ENCODE assay signal across 1 cellular context in the genomic region with DNA sequence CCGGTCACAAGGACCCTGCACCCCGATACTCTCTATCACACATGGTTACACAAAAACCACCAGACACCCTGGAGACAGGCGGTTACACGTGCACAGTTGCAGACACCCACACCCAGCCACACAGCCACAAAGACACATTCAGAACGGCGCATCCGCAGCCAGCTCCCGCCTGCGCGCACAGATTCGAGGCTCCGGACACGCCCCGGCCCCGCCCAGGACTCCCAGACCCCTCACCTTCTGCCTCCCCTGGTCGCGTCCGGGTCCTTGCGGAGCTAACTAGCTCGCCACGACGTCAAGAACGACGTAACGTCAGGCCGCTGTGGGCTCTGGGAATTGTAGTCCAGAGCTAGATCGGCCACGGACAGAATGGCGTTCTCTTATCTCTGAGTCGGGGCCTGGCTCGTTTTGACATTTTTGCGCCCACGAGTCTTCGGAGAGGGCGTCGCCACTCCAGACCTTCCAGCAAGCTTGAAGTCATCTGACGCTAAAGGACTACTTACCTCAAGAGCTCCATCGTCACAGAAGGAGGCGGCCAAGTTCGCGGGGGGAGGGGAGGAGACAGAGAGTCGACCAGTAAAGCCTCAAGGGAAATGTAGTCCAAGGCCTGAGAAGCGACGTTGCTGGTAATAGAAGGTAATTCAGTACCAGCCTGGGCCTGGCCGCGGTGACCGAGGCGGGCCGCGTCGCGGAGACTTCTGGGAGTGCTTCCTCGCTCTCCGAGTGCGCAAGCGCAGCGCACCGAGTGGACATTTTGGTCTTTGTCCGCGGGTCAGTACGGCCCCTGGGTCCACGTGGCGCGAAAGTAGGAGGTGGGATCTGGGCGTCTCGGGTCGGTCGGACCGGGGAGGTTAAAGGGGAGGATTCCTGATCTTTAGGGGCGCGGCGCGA.
A peak's percentile ranks its signal among the peaks of the same experiment; 100 is the strongest.
TF ChIP-seq lines count a peak whose summit lies in the region.

A gene (plus strand): TSS at position 719 of the 888 bp plus-strand sequence. CDS start 21,335 bp downstream, outside the sequence.
A gene (minus strand): TSS at position 278 of the 888 bp plus-strand sequence. CDS start 12,680 bp downstream, outside the sequence.

TF ChIP-seq in HepG2, 621 proteins besides CTCF, POLR2A, EP300 and RAD21 (continued from another document and continues in another):
- TF ChIP-seq, protein P1, sequence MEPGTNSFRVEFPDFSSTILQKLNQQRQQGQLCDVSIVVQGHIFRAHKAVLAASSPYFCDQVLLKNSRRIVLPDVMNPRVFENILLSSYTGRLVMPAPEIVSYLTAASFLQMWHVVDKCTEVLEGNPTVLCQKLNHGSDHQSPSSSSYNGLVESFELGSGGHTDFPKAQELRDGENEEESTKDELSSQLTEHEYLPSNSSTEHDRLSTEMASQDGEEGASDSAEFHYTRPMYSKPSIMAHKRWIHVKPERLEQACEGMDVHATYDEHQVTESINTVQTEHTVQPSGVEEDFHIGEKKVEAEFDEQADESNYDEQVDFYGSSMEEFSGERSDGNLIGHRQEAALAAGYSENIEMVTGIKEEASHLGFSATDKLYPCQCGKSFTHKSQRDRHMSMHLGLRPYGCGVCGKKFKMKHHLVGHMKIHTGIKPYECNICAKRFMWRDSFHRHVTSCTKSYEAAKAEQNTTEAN (CRISPR knock-in tag; conservative IDR thresholded peaks at IDR 0.05) = peak; percentile 71
- TF ChIP-seq, protein P2, sequence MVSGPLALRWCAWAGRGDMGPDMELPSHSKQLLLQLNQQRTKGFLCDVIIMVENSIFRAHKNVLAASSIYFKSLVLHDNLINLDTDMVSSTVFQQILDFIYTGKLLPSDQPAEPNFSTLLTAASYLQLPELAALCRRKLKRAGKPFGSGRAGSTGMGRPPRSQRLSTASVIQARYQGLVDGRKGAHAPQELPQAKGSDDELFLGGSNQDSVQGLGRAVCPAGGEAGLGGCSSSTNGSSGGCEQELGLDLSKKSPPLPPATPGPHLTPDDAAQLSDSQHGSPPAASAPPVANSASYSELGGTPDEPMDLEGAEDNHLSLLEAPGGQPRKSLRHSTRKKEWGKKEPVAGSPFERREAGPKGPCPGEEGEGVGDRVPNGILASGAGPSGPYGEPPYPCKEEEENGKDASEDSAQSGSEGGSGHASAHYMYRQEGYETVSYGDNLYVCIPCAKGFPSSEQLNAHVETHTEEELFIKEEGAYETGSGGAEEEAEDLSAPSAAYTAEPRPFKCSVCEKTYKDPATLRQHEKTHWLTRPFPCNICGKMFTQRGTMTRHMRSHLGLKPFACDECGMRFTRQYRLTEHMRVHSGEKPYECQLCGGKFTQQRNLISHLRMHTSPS (CRISPR knock-in tag; IDR thresholded peaks at IDR 0.05; ENCODE audit: low read depth) = peak; percentile 10; the same call in 1 of the 2 replicates
- TF ChIP-seq SPEN (CRISPR knock-in tag; IDR thresholded peaks at IDR 0.05; ENCODE audit: low read depth) = peak; percentile 94
- TF ChIP-seq, protein P3, sequence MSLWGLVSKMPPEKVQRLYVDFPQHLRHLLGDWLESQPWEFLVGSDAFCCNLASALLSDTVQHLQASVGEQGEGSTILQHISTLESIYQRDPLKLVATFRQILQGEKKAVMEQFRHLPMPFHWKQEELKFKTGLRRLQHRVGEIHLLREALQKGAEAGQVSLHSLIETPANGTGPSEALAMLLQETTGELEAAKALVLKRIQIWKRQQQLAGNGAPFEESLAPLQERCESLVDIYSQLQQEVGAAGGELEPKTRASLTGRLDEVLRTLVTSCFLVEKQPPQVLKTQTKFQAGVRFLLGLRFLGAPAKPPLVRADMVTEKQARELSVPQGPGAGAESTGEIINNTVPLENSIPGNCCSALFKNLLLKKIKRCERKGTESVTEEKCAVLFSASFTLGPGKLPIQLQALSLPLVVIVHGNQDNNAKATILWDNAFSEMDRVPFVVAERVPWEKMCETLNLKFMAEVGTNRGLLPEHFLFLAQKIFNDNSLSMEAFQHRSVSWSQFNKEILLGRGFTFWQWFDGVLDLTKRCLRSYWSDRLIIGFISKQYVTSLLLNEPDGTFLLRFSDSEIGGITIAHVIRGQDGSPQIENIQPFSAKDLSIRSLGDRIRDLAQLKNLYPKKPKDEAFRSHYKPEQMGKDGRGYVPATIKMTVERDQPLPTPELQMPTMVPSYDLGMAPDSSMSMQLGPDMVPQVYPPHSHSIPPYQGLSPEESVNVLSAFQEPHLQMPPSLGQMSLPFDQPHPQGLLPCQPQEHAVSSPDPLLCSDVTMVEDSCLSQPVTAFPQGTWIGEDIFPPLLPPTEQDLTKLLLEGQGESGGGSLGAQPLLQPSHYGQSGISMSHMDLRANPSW (CRISPR knock-in tag; IDR thresholded peaks at IDR 0.05; ENCODE audit: borderline replicate concordance) = peak; percentile 89; the same call in 1 of the 2 replicates
- TF ChIP-seq, protein P4, sequence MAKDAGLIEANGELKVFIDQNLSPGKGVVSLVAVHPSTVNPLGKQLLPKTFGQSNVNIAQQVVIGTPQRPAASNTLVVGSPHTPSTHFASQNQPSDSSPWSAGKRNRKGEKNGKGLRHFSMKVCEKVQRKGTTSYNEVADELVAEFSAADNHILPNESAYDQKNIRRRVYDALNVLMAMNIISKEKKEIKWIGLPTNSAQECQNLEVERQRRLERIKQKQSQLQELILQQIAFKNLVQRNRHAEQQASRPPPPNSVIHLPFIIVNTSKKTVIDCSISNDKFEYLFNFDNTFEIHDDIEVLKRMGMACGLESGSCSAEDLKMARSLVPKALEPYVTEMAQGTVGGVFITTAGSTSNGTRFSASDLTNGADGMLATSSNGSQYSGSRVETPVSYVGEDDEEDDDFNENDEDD (CRISPR knock-in tag; IDR thresholded peaks at IDR 0.05; ENCODE audit: borderline replicate concordance) = peak; percentile 87
- TF ChIP-seq NFATC3 (CRISPR knock-in tag; IDR thresholded peaks at IDR 0.05) = 0 out of 2 replicates have a peak, but pooled peaks have one; percentile 5
- TF ChIP-seq, protein P5, sequence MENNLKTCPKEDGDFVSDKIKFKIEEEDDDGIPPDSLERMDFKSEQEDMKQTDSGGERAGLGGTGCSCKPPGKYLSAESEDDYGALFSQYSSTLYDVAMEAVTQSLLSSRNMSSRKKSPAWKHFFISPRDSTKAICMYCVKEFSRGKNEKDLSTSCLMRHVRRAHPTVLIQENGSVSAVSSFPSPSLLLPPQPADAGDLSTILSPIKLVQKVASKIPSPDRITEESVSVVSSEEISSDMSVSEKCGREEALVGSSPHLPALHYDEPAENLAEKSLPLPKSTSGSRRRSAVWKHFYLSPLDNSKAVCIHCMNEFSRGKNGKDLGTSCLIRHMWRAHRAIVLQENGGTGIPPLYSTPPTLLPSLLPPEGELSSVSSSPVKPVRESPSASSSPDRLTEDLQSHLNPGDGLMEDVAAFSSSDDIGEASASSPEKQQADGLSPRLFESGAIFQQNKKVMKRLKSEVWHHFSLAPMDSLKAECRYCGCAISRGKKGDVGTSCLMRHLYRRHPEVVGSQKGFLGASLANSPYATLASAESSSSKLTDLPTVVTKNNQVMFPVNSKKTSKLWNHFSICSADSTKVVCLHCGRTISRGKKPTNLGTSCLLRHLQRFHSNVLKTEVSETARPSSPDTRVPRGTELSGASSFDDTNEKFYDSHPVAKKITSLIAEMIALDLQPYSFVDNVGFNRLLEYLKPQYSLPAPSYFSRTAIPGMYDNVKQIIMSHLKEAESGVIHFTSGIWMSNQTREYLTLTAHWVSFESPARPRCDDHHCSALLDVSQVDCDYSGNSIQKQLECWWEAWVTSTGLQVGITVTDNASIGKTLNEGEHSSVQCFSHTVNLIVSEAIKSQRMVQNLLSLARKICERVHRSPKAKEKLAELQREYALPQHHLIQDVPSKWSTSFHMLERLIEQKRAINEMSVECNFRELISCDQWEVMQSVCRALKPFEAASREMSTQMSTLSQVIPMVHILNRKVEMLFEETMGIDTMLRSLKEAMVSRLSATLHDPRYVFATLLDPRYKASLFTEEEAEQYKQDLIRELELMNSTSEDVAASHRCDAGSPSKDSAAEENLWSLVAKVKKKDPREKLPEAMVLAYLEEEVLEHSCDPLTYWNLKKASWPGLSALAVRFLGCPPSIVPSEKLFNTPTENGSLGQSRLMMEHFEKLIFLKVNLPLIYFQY (CRISPR knock-in tag; IDR thresholded peaks at IDR 0.05; ENCODE audit: borderline replicate concordance) = peak; percentile 78; the same call in 1 of the 2 replicates
- peak; percentile 36; the same call in 1 of the 2 replicates for TF ChIP-seq HIVEP1 (CRISPR knock-in tag; IDR thresholded peaks at IDR 0.05)
- TF ChIP-seq, protein P6, sequence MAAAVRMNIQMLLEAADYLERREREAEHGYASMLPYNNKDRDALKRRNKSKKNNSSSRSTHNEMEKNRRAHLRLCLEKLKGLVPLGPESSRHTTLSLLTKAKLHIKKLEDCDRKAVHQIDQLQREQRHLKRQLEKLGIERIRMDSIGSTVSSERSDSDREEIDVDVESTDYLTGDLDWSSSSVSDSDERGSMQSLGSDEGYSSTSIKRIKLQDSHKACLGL (CRISPR knock-in tag; IDR thresholded peaks at IDR 0.05) = peak; percentile 95
- no peak for TF ChIP-seq HMGA1 (CRISPR knock-in tag; conservative IDR thresholded peaks at IDR 0.05)
- no peak for TF ChIP-seq ZFP1 (CRISPR knock-in tag; IDR thresholded peaks at IDR 0.05)
- TF ChIP-seq ZNF24 (IDR thresholded peaks at IDR 0.05) = no peak
- TF ChIP-seq, protein P7, sequence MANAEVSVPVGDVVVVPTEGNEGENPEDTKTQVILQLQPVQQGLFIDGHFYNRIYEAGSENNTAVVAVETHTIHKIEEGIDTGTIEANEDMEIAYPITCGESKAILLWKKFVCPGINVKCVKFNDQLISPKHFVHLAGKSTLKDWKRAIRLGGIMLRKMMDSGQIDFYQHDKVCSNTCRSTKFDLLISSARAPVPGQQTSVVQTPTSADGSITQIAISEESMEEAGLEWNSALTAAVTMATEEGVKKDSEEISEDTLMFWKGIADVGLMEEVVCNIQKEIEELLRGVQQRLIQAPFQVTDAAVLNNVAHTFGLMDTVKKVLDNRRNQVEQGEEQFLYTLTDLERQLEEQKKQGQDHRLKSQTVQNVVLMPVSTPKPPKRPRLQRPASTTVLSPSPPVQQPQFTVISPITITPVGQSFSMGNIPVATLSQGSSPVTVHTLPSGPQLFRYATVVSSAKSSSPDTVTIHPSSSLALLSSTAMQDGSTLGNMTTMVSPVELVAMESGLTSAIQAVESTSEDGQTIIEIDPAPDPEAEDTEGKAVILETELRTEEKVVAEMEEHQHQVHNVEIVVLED (CRISPR knock-in tag; IDR thresholded peaks at IDR 0.05; ENCODE audit: borderline replicate concordance) = peak; percentile 100
- peak; percentile 48; the same call in 1 of the 2 replicates for TF ChIP-seq ZNF264 (CRISPR knock-in tag; IDR thresholded peaks at IDR 0.05)
- TF ChIP-seq, protein P8, sequence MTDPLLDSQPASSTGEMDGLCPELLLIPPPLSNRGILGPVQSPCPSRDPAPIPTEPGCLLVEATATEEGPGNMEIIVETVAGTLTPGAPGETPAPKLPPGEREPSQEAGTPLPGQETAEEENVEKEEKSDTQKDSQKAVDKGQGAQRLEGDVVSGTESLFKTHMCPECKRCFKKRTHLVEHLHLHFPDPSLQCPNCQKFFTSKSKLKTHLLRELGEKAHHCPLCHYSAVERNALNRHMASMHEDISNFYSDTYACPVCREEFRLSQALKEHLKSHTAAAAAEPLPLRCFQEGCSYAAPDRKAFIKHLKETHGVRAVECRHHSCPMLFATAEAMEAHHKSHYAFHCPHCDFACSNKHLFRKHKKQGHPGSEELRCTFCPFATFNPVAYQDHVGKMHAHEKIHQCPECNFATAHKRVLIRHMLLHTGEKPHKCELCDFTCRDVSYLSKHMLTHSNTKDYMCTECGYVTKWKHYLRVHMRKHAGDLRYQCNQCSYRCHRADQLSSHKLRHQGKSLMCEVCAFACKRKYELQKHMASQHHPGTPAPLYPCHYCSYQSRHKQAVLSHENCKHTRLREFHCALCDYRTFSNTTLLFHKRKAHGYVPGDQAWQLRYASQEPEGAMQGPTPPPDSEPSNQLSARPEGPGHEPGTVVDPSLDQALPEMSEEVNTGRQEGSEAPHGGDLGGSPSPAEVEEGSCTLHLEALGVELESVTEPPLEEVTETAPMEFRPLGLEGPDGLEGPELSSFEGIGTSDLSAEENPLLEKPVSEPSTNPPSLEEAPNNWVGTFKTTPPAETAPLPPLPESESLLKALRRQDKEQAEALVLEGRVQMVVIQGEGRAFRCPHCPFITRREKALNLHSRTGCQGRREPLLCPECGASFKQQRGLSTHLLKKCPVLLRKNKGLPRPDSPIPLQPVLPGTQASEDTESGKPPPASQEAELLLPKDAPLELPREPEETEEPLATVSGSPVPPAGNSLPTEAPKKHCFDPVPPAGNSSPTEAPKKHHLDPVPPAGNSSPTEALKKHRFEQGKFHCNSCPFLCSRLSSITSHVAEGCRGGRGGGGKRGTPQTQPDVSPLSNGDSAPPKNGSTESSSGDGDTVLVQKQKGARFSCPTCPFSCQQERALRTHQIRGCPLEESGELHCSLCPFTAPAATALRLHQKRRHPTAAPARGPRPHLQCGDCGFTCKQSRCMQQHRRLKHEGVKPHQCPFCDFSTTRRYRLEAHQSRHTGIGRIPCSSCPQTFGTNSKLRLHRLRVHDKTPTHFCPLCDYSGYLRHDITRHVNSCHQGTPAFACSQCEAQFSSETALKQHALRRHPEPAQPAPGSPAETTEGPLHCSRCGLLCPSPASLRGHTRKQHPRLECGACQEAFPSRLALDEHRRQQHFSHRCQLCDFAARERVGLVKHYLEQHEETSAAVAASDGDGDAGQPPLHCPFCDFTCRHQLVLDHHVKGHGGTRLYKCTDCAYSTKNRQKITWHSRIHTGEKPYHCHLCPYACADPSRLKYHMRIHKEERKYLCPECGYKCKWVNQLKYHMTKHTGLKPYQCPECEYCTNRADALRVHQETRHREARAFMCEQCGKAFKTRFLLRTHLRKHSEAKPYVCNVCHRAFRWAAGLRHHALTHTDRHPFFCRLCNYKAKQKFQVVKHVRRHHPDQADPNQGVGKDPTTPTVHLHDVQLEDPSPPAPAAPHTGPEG (CRISPR knock-in tag; IDR thresholded peaks at IDR 0.05) = no peak; the same call in 1 of the 2 replicates
- TF ChIP-seq TARDBP (CRISPR knock-in tag; IDR thresholded peaks at IDR 0.05) = peak; percentile 66
- peak; percentile 98; the same call in 2 of the 3 replicates for TF ChIP-seq MXI1 (IDR thresholded peaks at IDR 0.05; ENCODE audit: borderline replicate concordance, low read depth, low read length)
- peak; percentile 95 for TF ChIP-seq PHF8 (CRISPR knock-in tag; IDR thresholded peaks at IDR 0.05)
- TF ChIP-seq, protein P9, sequence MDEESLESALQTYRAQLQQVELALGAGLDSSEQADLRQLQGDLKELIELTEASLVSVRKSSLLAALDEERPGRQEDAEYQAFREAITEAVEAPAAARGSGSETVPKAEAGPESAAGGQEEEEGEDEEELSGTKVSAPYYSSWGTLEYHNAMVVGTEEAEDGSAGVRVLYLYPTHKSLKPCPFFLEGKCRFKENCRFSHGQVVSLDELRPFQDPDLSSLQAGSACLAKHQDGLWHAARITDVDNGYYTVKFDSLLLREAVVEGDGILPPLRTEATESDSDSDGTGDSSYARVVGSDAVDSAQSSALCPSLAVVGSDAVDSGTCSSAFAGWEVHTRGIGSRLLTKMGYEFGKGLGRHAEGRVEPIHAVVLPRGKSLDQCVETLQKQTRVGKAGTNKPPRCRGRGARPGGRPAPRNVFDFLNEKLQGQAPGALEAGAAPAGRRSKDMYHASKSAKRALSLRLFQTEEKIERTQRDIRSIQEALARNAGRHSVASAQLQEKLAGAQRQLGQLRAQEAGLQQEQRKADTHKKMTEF (CRISPR knock-in tag; IDR thresholded peaks at IDR 0.05) = peak; percentile 62
- TF ChIP-seq MTF1 (CRISPR knock-in tag; IDR thresholded peaks at IDR 0.05) = no peak; the same call in 1 of the 2 replicates
